Comparison of ENCODE assay signal across 8 cellular contexts in genomic region chr10:70233109-70233938, GRCh38. TPM values are rescaled to one million over a fixed set of nuclear protein-coding genes. Genes with fewer than 3 reads are reported as not detected.
DNase-seq lines count a peak whose midpoint lies in the region; ATAC-seq, FAIRE-seq and TF ChIP-seq lines count a peak whose summit lies in the region.

Gene PPA1, minus strand, starts transcription at chr10:70233429. Its CDS starts 102 bp downstream, at chr10:70233327.

- ATAC-seq in HG02884 (IDR thresholded peaks at IDR 0.05; ENCODE audit: unreplicated experiment) (peak; percentile 82), left ventricle myocardium superior (peak; percentile 98), psoas muscle (peak; percentile 98 to 99 (median 98))

- peaks cover 3 to 24% of the 10 kb centered on the region in 2 donors for H3K36me3 ChIP-seq in psoas muscle (ENCODE audit: insufficient read depth in 1 of 2, low read depth in 1 of 2)

- H3K4me3 ChIP-seq in psoas muscle: peak within 1 kb of the TSS; percentile 93

- WGBS in psoas muscle, 3 donors: 0 to 1% (median 1%) methylated on average over 53 to 74 of the region's 74 CpGs

- H3K9me3 Mint-ChIP-seq in T-helper 1 cell treated with Interleukin-12 subunit alpha and Interleukin-12 subunit beta and Interleukin-4 antibody, amounts not matched to agents 30 μg/mL and 1 μg/mL, for 36 hours: peaks cover 3% of the 10 kb centered on the region

- TF ChIP-seq CTCF in GM13977 (IDR thresholded peaks at IDR 0.05; ENCODE audit: extremely low read depth, insufficient read depth, missing control alignments) (no peak), psoas muscle (IDR thresholded peaks at IDR 0.05) (peak; percentile 27)

- peaks cover 16% of the 10 kb centered on the region for H3K4me1 ChIP-seq in psoas muscle

- H3K4me1 Mint-ChIP-seq in T-helper 1 cell treated with Interleukin-12 subunit alpha and Interleukin-12 subunit beta and Interleukin-4 antibody, amounts not matched to agents 30 μg/mL and 1 μg/mL, for 36 hours (ENCODE audit: low read depth): peaks cover 32% of the 10 kb centered on the region

- peak within 1 kb of the TSS; percentile 91 for H3K4me3 Mint-ChIP-seq in T-helper 1 cell treated with Interleukin-12 subunit alpha and Interleukin-12 subunit beta and Interleukin-4 antibody, amounts not matched to agents 30 μg/mL and 1 μg/mL, for 36 hours

- peaks cover 7% of the 10 kb centered on the region for H3K36me3 Mint-ChIP-seq in T-helper 1 cell treated with Interleukin-12 subunit alpha and Interleukin-12 subunit beta and Interleukin-4 antibody, amounts not matched to agents 30 μg/mL and 1 μg/mL, for 36 hours (ENCODE audit: low read depth)

- FAIRE-seq in urothelium cell line (lab: Jason Lieb, UNC): peak; percentile 89

- no peaks in the 10 kb centered on the region for H3K27me3 ChIP-seq in psoas muscle (ENCODE audit: insufficient read depth in 3 of 3, low read length in 2 of 3)

- no peaks in the 10 kb centered on the region for H3K9me3 ChIP-seq in psoas muscle

- peak within 1 kb of the TSS; percentile 84 for H3K27ac ChIP-seq in psoas muscle

- DNase-seq in GM13977 (ENCODE audit: low spot score) (peak; percentile 100), NCI-H1694 (lab: John Stamatoyannopoulos, UW) (peak; percentile 82), amygdala (lab: John Stamatoyannopoulos, UW) (peak; percentile 84 to 100 (median 96)), left ventricle myocardium superior (peak; percentile 100), psoas muscle (peak; percentile 99 to 100), urothelium cell line (ENCODE audit: low spot score) (peak; percentile 100)

- in situ Hi-C loops in GM13977 (cut with MboI; ENCODE audit: low pct_unique_long_range_greater_than_20kb, low sequenced_read_pairs, unreplicated experiment): no loop called here

- intact Hi-C loops in left ventricle myocardium superior (cut with micrococcal nuclease) (no loop called here), psoas muscle (cut with DNase I) (no loop called here)

- no peaks in the 10 kb centered on the region for H3K27me3 Mint-ChIP-seq in T-helper 1 cell treated with Interleukin-12 subunit alpha and Interleukin-12 subunit beta and Interleukin-4 antibody, amounts not matched to agents 30 μg/mL and 1 μg/mL, for 36 hours (ENCODE audit: low read depth)

- H3K27ac Mint-ChIP-seq in T-helper 1 cell treated with Interleukin-12 subunit alpha and Interleukin-12 subunit beta and Interleukin-4 antibody, amounts not matched to agents 30 μg/mL and 1 μg/mL, for 36 hours: peak within 1 kb of the TSS; percentile 89

RNA-seq across cellular contexts. Expression of gene PPA1, which starts in this region (rescaled TPM):
- total RNA-seq in left ventricle myocardium superior: 106 TPM
- total RNA-seq in psoas muscle: 100 to 1,000 TPM in 3 of 4 donors, 10 to 100 TPM in 1; 95.3 to 131 (median 114) TPM
- polyA plus RNA-seq in psoas muscle: 100 to 1,000 TPM; 144 to 211 (median 159) TPM

Comparison
In these comparisons a context has a peak if more than half of its experiments do, and no peak if none do; other contexts are left out.
1. Peak in every context shown above with its lines: DNase-seq, ATAC-seq, H3K4me3 ChIP-seq and H3K27ac ChIP-seq.